In genomic region chr4:13544556-13545393, GRCh38 we compare ENCODE assay signal across 8 cellular contexts. TPM values are rescaled to one million over a fixed set of nuclear protein-coding genes. Genes with fewer than 3 reads are reported as not detected.
DNase-seq lines count a peak whose midpoint lies in the region; ATAC-seq and TF ChIP-seq lines count a peak whose summit lies in the region.

No MANE protein-coding gene starts in this region.

- dilution Hi-C loops in mammary epithelial cell (cut with HindIII; ENCODE audit: low sequenced_read_pairs): loop anchor here (25.0 kb wide), 1 partner anchor 682 kb away; no protein-coding TSS in a partner anchor

- H3K36me3 ChIP-seq in mammary epithelial cell (ENCODE audit: insufficient read depth, low read length): no peaks in the 10 kb centered on the region

- CTCF ChIA-PET in mammary epithelial cell (lab: Charles Lee; ENCODE audit: low non-redundant PET): no interaction called here

- 5% methylated on average over 29 of the region's 59 CpGs for WGBS in mammary epithelial cell (ENCODE audit: low coverage, missing lambda C conversion rate)

- TF ChIP-seq CTCF in mammary epithelial cell (conservative IDR thresholded peaks at IDR 0.05 in 1 of 2, IDR thresholded peaks at IDR 0.05 in 1 of 2; ENCODE audit: extremely low read depth in 1 of 2, insufficient read depth in 1 of 2, low read depth in 1 of 2, low read length in 2 of 2): no peak

- no peaks in the 10 kb centered on the region for H4K20me1 ChIP-seq in mammary epithelial cell (ENCODE audit: insufficient read depth, low read length)

- H3K27me3 ChIP-seq in mammary epithelial cell (ENCODE audit: insufficient read depth, low read length): peaks cover 34% of the 10 kb centered on the region

- H3K4me2 ChIP-seq in mammary epithelial cell (ENCODE audit: insufficient read depth, low read depth, low read length): peak overlapping the region; percentile 84

- H3K9me3 ChIP-seq in mammary epithelial cell (replicated peaks; ENCODE audit: insufficient read depth, low read length): no peaks in the 10 kb centered on the region

- peak overlapping the region; percentile 84 for H2AFZ ChIP-seq in mammary epithelial cell (ENCODE audit: low read depth, low read length)

- no peak for TF ChIP-seq EP300 in Ishikawa (IDR thresholded peaks at IDR 0.05; ENCODE audit: borderline replicate concordance)

- TF ChIP-seq RAD21 in Ishikawa (IDR thresholded peaks at IDR 0.05; ENCODE audit: low read depth): no peak

- DNase-seq in EL (peak; percentile 74), RPMI7951 (ENCODE audit: low read depth) (peak; percentile 87), mammary epithelial cell (peak; percentile 70), inferior parietal cortex (ENCODE audit: extremely low spot score) (peak; percentile 29), SKM-1 (lab: John Stamatoyannopoulos, UW; ENCODE audit: unreplicated experiment) (no peak)

- H3K4me1 ChIP-seq in mammary epithelial cell (ENCODE audit: insufficient read depth, low read length): peaks cover 25% of the 10 kb centered on the region

- ATAC-seq in GM21737 (IDR thresholded peaks at IDR 0.05; ENCODE audit: unreplicated experiment): peak; percentile 46

- in situ Hi-C loops in mammary epithelial cell (cut with MboI; ENCODE audit: low sequenced_read_pairs in 2 of 2): loop anchor here (5.0 kb wide), 2 partner anchors 692 to 817 kb away; no protein-coding TSS in a partner anchor

- BruUV-seq in mammary epithelial cell (replicated peaks; lab: Mats Ljungman, UMichigan): no TSS peak

- H3K27ac ChIP-seq in mammary epithelial cell (ENCODE audit: insufficient read depth, low read depth, low read length): no peak overlapping the region
- H3K27ac ChIP-seq in skin epidermis: peak overlapping the region in 3 of 21 experiments; percentile 18 to 37 (median 23)

- no peaks in the 10 kb centered on the region for H3K79me2 ChIP-seq in mammary epithelial cell (ENCODE audit: insufficient read depth, low read length)

- H3K4me3 ChIP-seq in mammary epithelial cell (replicated peaks in 1 of 3; ENCODE audit: insufficient read depth in 1 of 3, low read depth in 2 of 3, low read length in 3 of 3) (peak overlapping the region; percentile 63 to 81 (median 63)), skin epidermis (peak overlapping the region; percentile 40 to 60 (median 43))

- no peak overlapping the region for H3K9ac ChIP-seq in mammary epithelial cell (ENCODE audit: insufficient read depth, low read length)

- intact Hi-C loops in mammary epithelial cell (cut with micrococcal nuclease): no loop called here

TF ChIP-seq in Ishikawa, 13 proteins besides CTCF, POLR2A, EP300 and RAD21:
- TF ChIP-seq CEBPB (IDR thresholded peaks at IDR 0.05): no peak
- TF ChIP-seq REST (IDR thresholded peaks at IDR 0.05; ENCODE audit: low read depth): no peak
- TF ChIP-seq EGR1 (IDR thresholded peaks at IDR 0.05): no peak
- 0 out of 2 replicates have a peak, but pooled peaks have one; percentile 13 for TF ChIP-seq NFIC (IDR thresholded peaks at IDR 0.05)
- TF ChIP-seq CREB1 (IDR thresholded peaks at IDR 0.05; ENCODE audit: low read depth): no peak
- peak; percentile 99 for TF ChIP-seq MAX (IDR thresholded peaks at IDR 0.05)
- TF ChIP-seq TEAD4 (IDR thresholded peaks at IDR 0.05): no peak
- no peak for TF ChIP-seq TCF12 (IDR thresholded peaks at IDR 0.05; ENCODE audit: low read depth)
- TF ChIP-seq TAF1 (IDR thresholded peaks at IDR 0.05; ENCODE audit: low read depth): 0 out of 2 replicates have a peak, but pooled peaks have one; percentile 3
- no peak for TF ChIP-seq YY1 (IDR thresholded peaks at IDR 0.05; ENCODE audit: low read depth)
- TF ChIP-seq FOXM1 (IDR thresholded peaks at IDR 0.05; ENCODE audit: borderline replicate concordance, low read depth): no peak
- no peak; the same call in 1 of the 2 replicates for TF ChIP-seq USF1 (IDR thresholded peaks at IDR 0.05)
- peak; percentile 55; the same call in 1 of the 2 replicates for TF ChIP-seq ZBTB7A (IDR thresholded peaks at IDR 0.05; ENCODE audit: low read depth)

RNA-seq across cellular contexts. Expression of gene NKX3-2, which starts 0.5 kb away (rescaled TPM):
- total RNA-seq in RPMI7951 (2014; rRNA removed; shearing (Covaris generic)): 0.96 and 0.98 TPM in 2 replicates
- under 1 TPM in 1 of 2 donors, not detected in 1; 0.17 TPM for total RNA-seq in mammary epithelial cell
- 0.03 TPM for polyA plus RNA-seq in mammary epithelial cell
- not detected for polyA minus RNA-seq in mammary epithelial cell
